ENCODE assay signal across 27 cellular contexts in genomic region chr6:150576651-150577226, GRCh38. TPM values are rescaled to one million over a fixed set of nuclear protein-coding genes. Genes with fewer than 3 reads are reported as not detected.
DNase-seq lines count a peak whose midpoint lies in the region; ATAC-seq, FAIRE-seq and TF ChIP-seq lines count a peak whose summit lies in the region.
"Had no signal": no experiment of that assay in that cellular context is flagged by ENCODE, and none has a peak within 500 bp of the region (broad histone marks: within the 10 kb centered on the region; RNA-seq: fewer than 3 reads in every experiment).

No MANE protein-coding gene starts in this region.

- POLR2A ChIA-PET in HepG2 (lab: Yijun Ruan, JAX) (no interaction called here), H1 (lab: Charles Lee; ENCODE audit: partially characterized antibody) (no interaction called here)

- no peak overlapping the region for H2BK12ac ChIP-seq in H1 (ENCODE audit: low read depth, low read length)
- H2BK12ac ChIP-seq in neuronal stem cell (ENCODE audit: low read length) = no peak overlapping the region

- H4K20me1 ChIP-seq in HepG2 (ENCODE audit: insufficient read depth, low read length) (no peaks in the 10 kb centered on the region), H1 (replicated peaks in 1 of 2; ENCODE audit: control insufficient read depth in 1 of 2, insufficient read depth in 2 of 2, low read length in 2 of 2) (no peaks in the 10 kb centered on the region)

- H2AFZ ChIP-seq in HepG2 (ENCODE audit: low read length) (no peak overlapping the region), H1 (ENCODE audit: low read length) (no peak overlapping the region), neuronal stem cell (ENCODE audit: low read length) (peak overlapping the region; percentile 54)
- H2AFZ ChIP-seq: GM23248, PC-9 had no signal

- TF ChIP-seq EP300 in HepG2 (IDR thresholded peaks at IDR 0.05; ENCODE audit: low read depth in 2 of 2, low read length in 2 of 2) (no peak), HepG2 (CRISPR knock-in tag; IDR thresholded peaks at IDR 0.05; ENCODE audit: borderline replicate concordance) (no peak), H1 (IDR thresholded peaks at IDR 0.05; ENCODE audit: borderline replicate concordance in 1 of 2, low read depth in 2 of 2, low read length in 2 of 2) (no peak)

- DNase-seq in HepG2 (ENCODE audit: low spot score) = no peak
- no peak for DNase-seq in H1 (ENCODE audit: low read depth in 1 of 2, low spot score in 2 of 2)
- no peak for DNase-seq in neuronal stem cell (ENCODE audit: low spot score)
- no peak for DNase-seq in NK-92 treated with Interleukin-12 subunit alpha and Interleukin-12 subunit beta, amount 100 ng/mL, for 24 hours (lab: John Stamatoyannopoulos, UW)
- DNase-seq in progenitor cell of endocrine pancreas (ENCODE audit: low spot score, unreplicated experiment) = no peak
- no peak for DNase-seq in stimulated activated CD4-positive, alpha-beta T cell treated with anti-CD3 and anti-CD28 coated beads, Interleukin-12 subunit alpha, Interleukin-12 subunit beta, amount 100 ng/mL, for 4 hours
- DNase-seq: AML-193; C1 segment of cervical spinal cord; CD4-positive, alpha-beta memory T cell; COR-L47; GM23248; HFFc6; MM.1S; NCI-H2029; NCI-H2171; NCI-H446; NCI-H526; NCI-H82; PC-9; SHP77; T-cell had no signal

- H3K9ac ChIP-seq in liver (ENCODE audit: low read depth in 1 of 2, low read length in 2 of 2) (no peak overlapping the region), HepG2 (ENCODE audit: insufficient read depth, low read depth, low read length) (no peak overlapping the region), H1 (replicated peaks in 1 of 4; ENCODE audit: extremely low read depth in 1 of 4, low read depth in 3 of 4, low read length in 3 of 4) (no peak overlapping the region), neuronal stem cell (ENCODE audit: low read depth, low read length, poor library complexity) (no peak overlapping the region)
- H3K9ac ChIP-seq: GM23248, KMS-11 had no signal

- no peak overlapping the region for H3K27ac Mint-ChIP-seq in progenitor cell of endocrine pancreas
- H3K27ac Mint-ChIP-seq: CD4-positive, alpha-beta memory T cell; HFFc6; T-cell had no signal

- H2BK20ac ChIP-seq in H1 (ENCODE audit: low read length) = no peak overlapping the region

- H3K4me2 ChIP-seq in HepG2 (ENCODE audit: low read depth, low read length) = no peak overlapping the region
- H3K4me2 ChIP-seq in H1 (ENCODE audit: insufficient read depth in 1 of 2, low read depth in 2 of 2, low read length in 2 of 2) = no peak overlapping the region
- H3K4me2 ChIP-seq in neuronal stem cell (ENCODE audit: insufficient read depth, low read length, poor library complexity, severe bottlenecking) = no peak overlapping the region
- H3K4me2 ChIP-seq: A549, KMS-11, PC-9 had no signal

- H3K79me1 ChIP-seq in H1 (ENCODE audit: low read depth, low read length) (no peaks in the 10 kb centered on the region), neuronal stem cell (ENCODE audit: low read depth, low read length) (no peaks in the 10 kb centered on the region)

- no TSS peak for BruUV-seq in HepG2 (replicated peaks; lab: Mats Ljungman, UMichigan)

- H3K4me3 ChIP-seq in liver (ENCODE audit: low read depth in 1 of 3, low read length in 3 of 3) (no peak overlapping the region), HepG2 (replicated peaks in 1 of 3; ENCODE audit: insufficient read depth in 1 of 3, low read depth in 2 of 3, low read length in 3 of 3) (no peak overlapping the region), H1 (ENCODE audit: extremely low read depth in 1 of 4, insufficient read depth in 2 of 4, low read depth in 3 of 4, low read length in 4 of 4) (no peak overlapping the region), neuronal stem cell (ENCODE audit: low read length in 2 of 2) (no peak overlapping the region)
- H3K4me3 ChIP-seq: A549, GM23248, HAP-1, PC-9 had no signal

- no peak overlapping the region for H3K18ac ChIP-seq in H1 (ENCODE audit: extremely low read depth, low read length)
- no peak overlapping the region for H3K18ac ChIP-seq in neuronal stem cell (ENCODE audit: low read length)

- peak overlapping the region; percentile 88; the same call in 1 of the 2 replicates for H4K8ac ChIP-seq in H1 (ENCODE audit: extremely low read depth, insufficient read depth, low read length)
- H4K8ac ChIP-seq in neuronal stem cell (ENCODE audit: low read depth, low read length) = no peak overlapping the region

- H3K9me3 Mint-ChIP-seq in progenitor cell of endocrine pancreas (ENCODE audit: low read depth) = no peaks in the 10 kb centered on the region
- H3K9me3 Mint-ChIP-seq: CD4-positive, alpha-beta memory T cell; T-cell had no signal

- H3K4ac ChIP-seq in H1 (replicated peaks; ENCODE audit: insufficient read length, low read depth, low read length) (no peak overlapping the region), neuronal stem cell (ENCODE audit: low read length) (no peak overlapping the region)

- H3K14ac ChIP-seq in H1 (ENCODE audit: insufficient read length) (no peak overlapping the region), neuronal stem cell (ENCODE audit: low read length) (no peak overlapping the region)

- TF ChIP-seq POLR2A in HepG2 (IDR thresholded peaks at IDR 0.05; ENCODE audit: insufficient read depth in 1 of 2, low read depth in 2 of 2, low read length in 2 of 2) (no peak), H1 (IDR thresholded peaks at IDR 0.05; ENCODE audit: control extremely low read depth in 1 of 2, low read depth in 2 of 2, low read length in 2 of 2) (no peak)

- H2BK15ac ChIP-seq in H1 (ENCODE audit: low read length) = no peak overlapping the region
- no peak overlapping the region for H2BK15ac ChIP-seq in neuronal stem cell (ENCODE audit: low read length)

- ATAC-seq in HepG2 = no peak
- ATAC-seq: A549, T-cell had no signal

- in situ Hi-C loops in HepG2 (cut with HindIII; ENCODE audit: extremely low pct_ligation_motif_present, low pct_unique_long_range_greater_than_20kb) = no loop called here

- H2BK5ac ChIP-seq in H1 (ENCODE audit: low read depth, low read length) = no peak overlapping the region
- peak overlapping the region; percentile 21 for H2BK5ac ChIP-seq in neuronal stem cell (ENCODE audit: low read length)

- H3K4me3 Mint-ChIP-seq in progenitor cell of endocrine pancreas (ENCODE audit: low read depth) = no peak overlapping the region
- H3K4me3 Mint-ChIP-seq: CD4-positive, alpha-beta memory T cell; HFFc6; T-cell had no signal

- H4K5ac ChIP-seq in H1 (ENCODE audit: insufficient read length, low read depth, low read length) = no peak overlapping the region

- H3K4me1 ChIP-seq in liver (ENCODE audit: control insufficient read depth in 4 of 4, insufficient read depth in 4 of 4, low read length in 3 of 4) = peaks cover 3 to 22% (median 16%) of the 10 kb centered on the region in 4 donors
- peaks cover 11% of the 10 kb centered on the region; the same call in 1 of the 2 replicates for H3K4me1 ChIP-seq in HepG2 (ENCODE audit: insufficient read depth, low read length)
- H3K4me1 ChIP-seq in H1 (replicated peaks in 1 of 4; ENCODE audit: control insufficient read depth in 3 of 4, insufficient read depth in 4 of 4, low read length in 3 of 4) = peaks cover 0 to 2% (median 0%) of the 10 kb centered on the region in 4 experiments; a peak in 1 of 7 replicates
- H3K4me1 ChIP-seq in neuronal stem cell (ENCODE audit: control insufficient read depth in 2 of 2, insufficient read depth in 1 of 2, low read depth in 1 of 2, low read length in 2 of 2) = peaks cover 7% of the 10 kb centered on the region in 2 donors
- H3K4me1 ChIP-seq: A549 had no signal

- H3K23ac ChIP-seq in H1 (ENCODE audit: insufficient read length) = no peak overlapping the region
- no peak overlapping the region for H3K23ac ChIP-seq in neuronal stem cell (ENCODE audit: low read depth, low read length, poor library complexity)

- H3K4me1 Mint-ChIP-seq in progenitor cell of endocrine pancreas (ENCODE audit: low read depth) = peaks cover 13% of the 10 kb centered on the region
- H3K4me1 Mint-ChIP-seq: CD4-positive, alpha-beta memory T cell had no signal

- H3K79me2 ChIP-seq in HepG2 (ENCODE audit: insufficient read depth, low read length) = no peaks in the 10 kb centered on the region
- no peaks in the 10 kb centered on the region for H3K79me2 ChIP-seq in H1 (ENCODE audit: control insufficient read depth in 1 of 2, insufficient read depth in 2 of 2, low read length in 2 of 2)

- H4K91ac ChIP-seq in H1 (replicated peaks; ENCODE audit: insufficient read length, low read length) = no peak overlapping the region
- no peak overlapping the region for H4K91ac ChIP-seq in neuronal stem cell (ENCODE audit: low read depth, low read length, poor library complexity)

- intact Hi-C loops in HepG2 (cut with micrococcal nuclease; ENCODE audit: unreplicated experiment) = no loop called here

- H3K27me3 ChIP-seq in liver (ENCODE audit: control insufficient read depth in 4 of 4, insufficient read depth in 4 of 4, low read length in 3 of 4) = no peaks in the 10 kb centered on the region
- H3K27me3 ChIP-seq in HepG2 (ENCODE audit: control insufficient read depth in 1 of 2, insufficient read depth in 2 of 2, low read length in 2 of 2) = no peaks in the 10 kb centered on the region
- H3K27me3 ChIP-seq in H1 (replicated peaks in 1 of 4; ENCODE audit: control insufficient read depth in 3 of 4, extremely low read depth in 1 of 4, insufficient read depth in 3 of 4, low read length in 3 of 4) = no peaks in the 10 kb centered on the region; a peak in 1 of 7 replicates
- peaks cover 0 to 6% (median 0%) of the 10 kb centered on the region in 3 experiments for H3K27me3 ChIP-seq in neuronal stem cell (ENCODE audit: control insufficient read depth in 3 of 3, insufficient read depth in 3 of 3, low read depth in 1 of 3, low read length in 3 of 3)

- no peak overlapping the region for H3K56ac ChIP-seq in H1 (replicated peaks; ENCODE audit: insufficient read length, low read depth, low read length)

- no peak overlapping the region for H2BK120ac ChIP-seq in H1 (replicated peaks; ENCODE audit: low read depth, low read length)
- no peak overlapping the region for H2BK120ac ChIP-seq in neuronal stem cell (ENCODE audit: low read depth, low read length)

- no peak for TF ChIP-seq RAD21 in liver (IDR thresholded peaks at IDR 0.05)
- no peak for TF ChIP-seq RAD21 in HepG2 (CRISPR knock-in tag; IDR thresholded peaks at IDR 0.05)
- TF ChIP-seq RAD21 in H1 (IDR thresholded peaks at IDR 0.05 in 1 of 2, conservative IDR thresholded peaks at IDR 0.05 in 1 of 2; ENCODE audit: low read depth in 2 of 2, low read length in 2 of 2) = no peak

- WGBS in liver = 89% methylated on average over 15 of the region's 15 CpGs
- 66% methylated on average over 15 of the region's 15 CpGs for WGBS in HepG2 (ENCODE audit: low lambda C conversion rate)
- 91% methylated on average over 15 of the region's 15 CpGs; no CpG with 5 or more reads in 1 of the 2 experiments for WGBS in H1 (ENCODE audit: extremely low coverage in 1 of 2, insufficient coverage in 1 of 2, insufficient read length in 1 of 2, insufficient replicate concordance in 2 of 2, low coverage in 1 of 2, low lambda C conversion rate in 2 of 2, missing lambda C conversion rate in 1 of 2), 2 experiments
- WGBS in neuronal stem cell (ENCODE audit: extremely low coverage in 2 of 2, insufficient read length in 2 of 2, insufficient replicate concordance in 1 of 2), 2 donors = no CpG with 5 or more reads among the region's 15 CpGs

- no peak for FAIRE-seq in HepG2 (lab: Jason Lieb, UNC)
- no peak for FAIRE-seq in H1 (lab: Jason Lieb, UNC)
- FAIRE-seq: A549, G401.6, HTR-8/SVneo had no signal

- H2AK5ac ChIP-seq in H1 (ENCODE audit: low read depth, low read length) (no peak overlapping the region), neuronal stem cell (ENCODE audit: low read depth, low read length) (no peak overlapping the region)

- H3K27me3 Mint-ChIP-seq in progenitor cell of endocrine pancreas = peaks cover 16% of the 10 kb centered on the region

- no peaks in the 10 kb centered on the region for H3K23me2 ChIP-seq in H1 (ENCODE audit: low read depth, low read length)

- TF ChIP-seq CTCF in liver (IDR thresholded peaks at IDR 0.05; ENCODE audit: low read depth, low read length, missing input control) (no peak), HepG2 (CRISPR knock-in tag; IDR thresholded peaks at IDR 0.05) (no peak), H1 (IDR thresholded peaks at IDR 0.05; ENCODE audit: control extremely low read depth in 1 of 3, insufficient read depth in 1 of 3, low read depth in 1 of 3, low read length in 3 of 3) (no peak), progenitor cell of endocrine pancreas (IDR thresholded peaks at IDR 0.05; ENCODE audit: unreplicated experiment) (no peak)

- no peaks in the 10 kb centered on the region for H3K36me3 Mint-ChIP-seq in progenitor cell of endocrine pancreas (ENCODE audit: insufficient read depth)
- H3K36me3 Mint-ChIP-seq: T-cell had no signal

- H3K36me3 ChIP-seq in liver (ENCODE audit: control insufficient read depth in 4 of 4, insufficient read depth in 3 of 4, low read depth in 1 of 4, low read length in 3 of 4) (no peaks in the 10 kb centered on the region), HepG2 (replicated peaks in 1 of 2; ENCODE audit: control insufficient read depth in 1 of 2, insufficient read depth in 2 of 2, low read length in 2 of 2) (no peaks in the 10 kb centered on the region), H1 (ENCODE audit: control insufficient read depth in 2 of 4, insufficient read depth in 4 of 4, low read length in 3 of 4) (no peaks in the 10 kb centered on the region), neuronal stem cell (replicated peaks in 1 of 2; ENCODE audit: control insufficient read depth in 2 of 2, insufficient read depth in 2 of 2, low read length in 2 of 2) (no peaks in the 10 kb centered on the region)
- H3K36me3 ChIP-seq: HAP-1 had no signal

- CTCF ChIA-PET in HepG2 (lab: Yijun Ruan, JAX; ENCODE audit: low intra/inter-chr PET ratio, low total read pairs) = no interaction called here
- CTCF ChIA-PET in H1 (lab: Charles Lee; ENCODE audit: partially characterized antibody) = no interaction called here

- H3K27ac ChIP-seq in liver (ENCODE audit: low read depth in 1 of 2, low read length in 2 of 2) (no peak overlapping the region), HepG2 (ENCODE audit: extremely low read length, insufficient read depth, low read length) (no peak overlapping the region), H1 (ENCODE audit: low read depth, low read length) (no peak overlapping the region), neuronal stem cell (replicated peaks; ENCODE audit: low read length) (no peak overlapping the region)
- H3K27ac ChIP-seq: A549, GM23248, KMS-11, PC-9 had no signal

- no peaks in the 10 kb centered on the region for H3K9me3 ChIP-seq in liver (ENCODE audit: control insufficient read depth in 4 of 4, low read length in 3 of 4)
- no peaks in the 10 kb centered on the region for H3K9me3 ChIP-seq in HepG2 (ENCODE audit: low read length)
- H3K9me3 ChIP-seq in H1 (ENCODE audit: insufficient read depth in 2 of 2, low read depth in 1 of 2, low read length in 1 of 2) = no peaks in the 10 kb centered on the region
- H3K9me3 ChIP-seq in neuronal stem cell (replicated peaks in 1 of 2; ENCODE audit: control insufficient read depth in 2 of 2, insufficient read depth in 1 of 2, low read depth in 1 of 2, low read length in 2 of 2) = no peaks in the 10 kb centered on the region
- H3K9me3 ChIP-seq: A549, HAP-1 had no signal

RNA-seq across cellular contexts. Expression of gene PLEKHG1, which starts 22.9 kb away (rescaled TPM):
- total RNA-seq in liver (10 to 100 TPM in 1 of 2 donors, 1 to 10 TPM in 1; 6.8 to 11.9 TPM), HepG2 (2016; rRNA removed; fragmentation: Illumina TruSeq; extraction: Trizol) (0.04 and 0.07 TPM in 2 replicates), progenitor cell of endocrine pancreas (38.8 and 42.2 TPM in 2 replicates)
- polyA plus RNA-seq in liver (1 to 10 TPM; 3.0 to 3.5 TPM), HepG2 (2011; rRNA removed) (0.03 TPM in 2 replicates), H1 (2011; rRNA removed) (0.94 and 0.97 TPM in 2 replicates)
- 0.26 TPM in 1 of 2 replicates, not detected in the other for total RNA-seq in HepG2 (2016; cell fraction: cytosol; rRNA removed; fragmentation: Illumina TruSeq; extraction: Trizol; ENCODE audit: low read depth)
- 0.28 and 0.30 TPM in 2 replicates for total RNA-seq in HepG2 (2016; cell fraction: insoluble cytoplasmic fraction; rRNA removed; fragmentation: Illumina TruSeq; extraction: Trizol)
- 0.09 and 0.17 TPM in 2 replicates for total RNA-seq in HepG2 (2016; cell fraction: membrane; rRNA removed; fragmentation: Illumina TruSeq; extraction: Trizol)
- 0.19 and 0.34 TPM in 2 replicates for total RNA-seq in HepG2 (2016; cell fraction: nucleus; rRNA removed; fragmentation: Illumina TruSeq; extraction: Trizol)
- 0.01 and 0.04 TPM in 2 replicates for polyA plus RNA-seq in HepG2 (2011; cell fraction: cytosol; rRNA removed)
- polyA plus RNA-seq in HepG2 (2011; cell fraction: nucleus; rRNA removed) = 0.03 and 0.43 TPM in 2 replicates
- 0.08 and 0.09 TPM in 2 replicates for polyA plus RNA-seq in HepG2 (2012)
- polyA plus RNA-seq in HepG2 (2016; cell fraction: cytosol; fragmentation: Illumina TruSeq; extraction: Trizol; ENCODE audit: low read depth) = not detected in 2 replicates
- 0.08 TPM in 1 of 2 replicates, not detected in the other for polyA plus RNA-seq in HepG2 (2016; cell fraction: insoluble cytoplasmic fraction; fragmentation: Illumina TruSeq; extraction: Trizol; ENCODE audit: low read depth)
- not detected in 2 replicates for polyA plus RNA-seq in HepG2 (2016; cell fraction: membrane; fragmentation: Illumina TruSeq; extraction: Trizol; ENCODE audit: low read depth)
- polyA plus RNA-seq in HepG2 (2016; cell fraction: nucleus; fragmentation: Illumina TruSeq; extraction: Trizol; ENCODE audit: insufficient read depth, low read depth) = 0.12 and 0.20 TPM in 2 replicates
- 0.26 and 1.6 TPM in 2 replicates for polyA minus RNA-seq in HepG2 (2011; rRNA and poly(A)+ RNA removed; ENCODE audit: low replicate concordance)
- not detected in 2 replicates for polyA minus RNA-seq in HepG2 (2011; cell fraction: cytosol; rRNA and poly(A)+ RNA removed)
- polyA minus RNA-seq in HepG2 (2011; cell fraction: nucleus; rRNA and poly(A)+ RNA removed) = 0.13 and 0.62 TPM in 2 replicates
- total RNA-seq in H1 (2021; fragmentation: NEBNext Ultra II Directional; extraction: Animal tissue kit (Norgen Biotek cat#: 25700)) = 1.6 and 2.2 TPM in 2 replicates
- 1.6 TPM for polyA plus RNA-seq in H1 (2011; cell fraction: cytosol; rRNA removed)
- polyA plus RNA-seq in H1 (2011; cell fraction: nucleus; rRNA removed) = 1.5 TPM
- polyA plus RNA-seq in H1 (2012, experiment 1 of 2) = 0.73 to 1.2 TPM (median 0.90 TPM) in 4 replicates
- polyA plus RNA-seq in H1 (2012, experiment 2 of 2) = 0.13 TPM
- 0.71 TPM for polyA plus RNA-seq in H1 (2013, experiment 1 of 2)
- polyA plus RNA-seq in H1 (2013, experiment 2 of 2) = 0.52 TPM
- 5.8 and 6.6 TPM in 2 replicates for polyA minus RNA-seq in H1 (2011; rRNA and poly(A)+ RNA removed)
- polyA minus RNA-seq in H1 (2011; cell fraction: cytosol; rRNA and poly(A)+ RNA removed) = 3.4 TPM
- polyA minus RNA-seq in H1 (2011; cell fraction: nucleus; rRNA and poly(A)+ RNA removed) = 9.1 TPM
- 10.8 TPM for polyA plus RNA-seq in neuronal stem cell (2013, experiment 1 of 2)
- polyA plus RNA-seq in neuronal stem cell (2013, experiment 2 of 2) = 11.9 TPM
